ENCODE assay signal across 8 cellular contexts in the genomic region with DNA sequence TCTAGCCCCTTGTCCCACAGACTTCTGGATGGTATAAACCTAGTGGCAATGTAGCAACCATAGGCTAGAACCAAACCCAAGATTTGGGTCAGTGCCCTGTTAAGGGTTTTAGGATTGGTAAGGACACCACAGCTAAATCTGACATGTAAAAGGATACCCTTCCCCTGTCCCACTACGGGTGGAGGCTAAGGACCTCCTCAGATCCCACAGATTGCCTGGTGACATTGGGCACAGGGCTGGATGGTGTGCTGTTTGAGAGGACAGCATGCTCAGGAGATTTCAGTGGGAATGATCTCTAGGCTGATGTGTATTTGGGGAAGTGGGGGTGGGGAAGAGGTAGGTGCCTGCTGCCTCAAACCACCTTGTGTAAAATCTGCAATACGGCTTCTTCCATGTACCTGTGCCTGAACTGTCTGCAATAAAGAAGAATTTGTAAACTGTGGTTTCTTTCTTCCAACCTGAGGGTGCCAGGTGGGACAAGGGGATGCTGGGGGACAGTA. TPM values are rescaled to one million over a fixed set of nuclear protein-coding genes. Genes with fewer than 3 reads are reported as not detected.
DNase-seq lines count a peak whose midpoint lies in the region; ATAC-seq and TF ChIP-seq lines count a peak whose summit lies in the region.

No MANE protein-coding gene starts in this region.

- no peak for TF ChIP-seq POLR2A in erythroblast (IDR thresholded peaks at IDR 0.05; ENCODE audit: low read length)

- H3K4me1 Mint-ChIP-seq in WTC11, result peaks cover 15% of the 10 kb centered on the region
- peaks cover 37% of the 10 kb centered on the region for H3K4me1 Mint-ChIP-seq in stimulated activated effector memory CD8-positive, alpha-beta T cell treated with anti-CD3 and anti-CD28 coated beads, Interleukin-12 subunit alpha, Interleukin-12 subunit beta, amount 100 ng/mL, for 72 hours

- no peaks in the 10 kb centered on the region for H3K9me3 Mint-ChIP-seq in WTC11
- H3K9me3 Mint-ChIP-seq in stimulated activated effector memory CD8-positive, alpha-beta T cell treated with anti-CD3 and anti-CD28 coated beads, Interleukin-12 subunit alpha, Interleukin-12 subunit beta, amount 100 ng/mL, for 72 hours, result no peaks in the 10 kb centered on the region

- CTCF ChIA-PET in WTC11 (lab: Charles Lee), result interaction anchor here (0.8 to 1.9 kb wide), 2 partner anchors 10 to 56 kb away, joined by 3 to 14 read pairs; no protein-coding TSS in a partner anchor

- 0 out of 2 replicates have a peak overlapping the region, but pooled peaks have one; percentile 91 for H3K4me3 ChIP-seq in iPS-18c (ENCODE audit: insufficient read depth, low read depth, low read length)

- no peak for TF ChIP-seq CTCF in WTC11 (IDR thresholded peaks at IDR 0.05)

- no peaks in the 10 kb centered on the region for H3K27me3 Mint-ChIP-seq in WTC11 (ENCODE audit: low read depth)

- peaks cover 29% of the 10 kb centered on the region for H3K36me3 Mint-ChIP-seq in WTC11
- H3K36me3 Mint-ChIP-seq in stimulated activated effector memory CD8-positive, alpha-beta T cell treated with anti-CD3 and anti-CD28 coated beads, Interleukin-12 subunit alpha, Interleukin-12 subunit beta, amount 100 ng/mL, for 72 hours, result peaks cover 85% of the 10 kb centered on the region

- H3K9me3 ChIP-seq in iPS-18c (ENCODE audit: control insufficient read depth, insufficient read depth, low read length), result no peaks in the 10 kb centered on the region

- peak overlapping the region; percentile 90 for H3K27ac Mint-ChIP-seq in WTC11
- H3K27ac Mint-ChIP-seq in stimulated activated effector memory CD8-positive, alpha-beta T cell treated with anti-CD3 and anti-CD28 coated beads, Interleukin-12 subunit alpha, Interleukin-12 subunit beta, amount 100 ng/mL, for 72 hours, result peak overlapping the region; percentile 96

- ATAC-seq in WTC11, result no peak
- ATAC-seq in stimulated activated effector memory CD8-positive, alpha-beta T cell treated with anti-CD3 and anti-CD28 coated beads, Interleukin-12 subunit alpha, Interleukin-12 subunit beta, amount 100 ng/mL, for 72 hours, result no peak

- H3K4me3 Mint-ChIP-seq in WTC11, result peak overlapping the region; percentile 92
- peak overlapping the region; percentile 88 for H3K4me3 Mint-ChIP-seq in stimulated activated effector memory CD8-positive, alpha-beta T cell treated with anti-CD3 and anti-CD28 coated beads, Interleukin-12 subunit alpha, Interleukin-12 subunit beta, amount 100 ng/mL, for 72 hours

- peak; percentile 26 for DNase-seq in NCI-H82 (lab: John Stamatoyannopoulos, UW)
- no peak for DNase-seq in NCI-H82 treated with DMSO at 0.1 percent for 48 hours (lab: John Stamatoyannopoulos, UW; ENCODE audit: unreplicated experiment)
- DNase-seq in WTC11 (ENCODE audit: low spot score), result no peak
- no peak for DNase-seq in stimulated activated effector memory CD8-positive, alpha-beta T cell treated with anti-CD3 and anti-CD28 coated beads, Interleukin-12 subunit alpha, Interleukin-12 subunit beta, amount 100 ng/mL, for 72 hours (ENCODE audit: low spot score in 2 of 2)
- no peak for DNase-seq in LoVo (ENCODE audit: low spot score)
- DNase-seq in erythroblast (lab: John Stamatoyannopoulos, UW), result no peak
- no peak for DNase-seq in stimulated activated CD4-positive, alpha-beta T cell treated with anti-CD3 and anti-CD28 coated beads, Interleukin-2, amount 100 ng/mL, for 48 hours

- POLR2A ChIA-PET in WTC11 (lab: Charles Lee), result no interaction called here

TF ChIP-seq in WTC11, 78 proteins besides CTCF, POLR2A, EP300 and RAD21:
- TF ChIP-seq, protein P1, sequence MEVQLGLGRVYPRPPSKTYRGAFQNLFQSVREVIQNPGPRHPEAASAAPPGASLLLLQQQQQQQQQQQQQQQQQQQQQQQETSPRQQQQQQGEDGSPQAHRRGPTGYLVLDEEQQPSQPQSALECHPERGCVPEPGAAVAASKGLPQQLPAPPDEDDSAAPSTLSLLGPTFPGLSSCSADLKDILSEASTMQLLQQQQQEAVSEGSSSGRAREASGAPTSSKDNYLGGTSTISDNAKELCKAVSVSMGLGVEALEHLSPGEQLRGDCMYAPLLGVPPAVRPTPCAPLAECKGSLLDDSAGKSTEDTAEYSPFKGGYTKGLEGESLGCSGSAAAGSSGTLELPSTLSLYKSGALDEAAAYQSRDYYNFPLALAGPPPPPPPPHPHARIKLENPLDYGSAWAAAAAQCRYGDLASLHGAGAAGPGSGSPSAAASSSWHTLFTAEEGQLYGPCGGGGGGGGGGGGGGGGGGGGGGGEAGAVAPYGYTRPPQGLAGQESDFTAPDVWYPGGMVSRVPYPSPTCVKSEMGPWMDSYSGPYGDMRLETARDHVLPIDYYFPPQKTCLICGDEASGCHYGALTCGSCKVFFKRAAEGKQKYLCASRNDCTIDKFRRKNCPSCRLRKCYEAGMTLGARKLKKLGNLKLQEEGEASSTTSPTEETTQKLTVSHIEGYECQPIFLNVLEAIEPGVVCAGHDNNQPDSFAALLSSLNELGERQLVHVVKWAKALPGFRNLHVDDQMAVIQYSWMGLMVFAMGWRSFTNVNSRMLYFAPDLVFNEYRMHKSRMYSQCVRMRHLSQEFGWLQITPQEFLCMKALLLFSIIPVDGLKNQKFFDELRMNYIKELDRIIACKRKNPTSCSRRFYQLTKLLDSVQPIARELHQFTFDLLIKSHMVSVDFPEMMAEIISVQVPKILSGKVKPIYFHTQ (CRISPR knock-in tag; IDR thresholded peaks at IDR 0.05), result no peak
- no peak for TF ChIP-seq RELA (CRISPR knock-in tag; IDR thresholded peaks at IDR 0.05; ENCODE audit: borderline replicate concordance)
- no peak for TF ChIP-seq ZNF532 (CRISPR knock-in tag; IDR thresholded peaks at IDR 0.05; ENCODE audit: borderline replicate concordance)
- no peak for TF ChIP-seq IRF1 (CRISPR knock-in tag; IDR thresholded peaks at IDR 0.05)
- TF ChIP-seq ETV6 (CRISPR knock-in tag; IDR thresholded peaks at IDR 0.05), result no peak

RNA-seq across cellular contexts. Expression of gene EDC4, which starts 0.7 kb away (rescaled TPM):
- 72.6 to 83.7 TPM (median 74.1 TPM) in 3 replicates for total RNA-seq in WTC11 (2021)

RNA-seq across cellular contexts. Expression of gene NRN1L, which starts 12.5 kb away (rescaled TPM):
- 7.0 to 12.4 TPM (median 7.4 TPM) in 3 replicates for total RNA-seq in WTC11 (2021)

RNA-seq across cellular contexts. Expression of gene PSKH1, which starts 20.9 kb away (rescaled TPM):
- total RNA-seq in WTC11 (2021), result 29.0 to 32.6 TPM (median 31.6 TPM) in 3 replicates

RNA-seq across cellular contexts. Expression of gene CENPT, which starts 24.7 kb away (rescaled TPM):
- 52.1 to 58.3 TPM (median 57.3 TPM) in 3 replicates for total RNA-seq in WTC11 (2021)

RNA-seq across cellular contexts. Expression of gene NUTF2, which starts 25.4 kb away (rescaled TPM):
- total RNA-seq in WTC11 (2021), result 183 to 205 TPM (median 200 TPM) in 3 replicates
